8 cellular contexts compared by ENCODE assay signal in the genomic region with DNA sequence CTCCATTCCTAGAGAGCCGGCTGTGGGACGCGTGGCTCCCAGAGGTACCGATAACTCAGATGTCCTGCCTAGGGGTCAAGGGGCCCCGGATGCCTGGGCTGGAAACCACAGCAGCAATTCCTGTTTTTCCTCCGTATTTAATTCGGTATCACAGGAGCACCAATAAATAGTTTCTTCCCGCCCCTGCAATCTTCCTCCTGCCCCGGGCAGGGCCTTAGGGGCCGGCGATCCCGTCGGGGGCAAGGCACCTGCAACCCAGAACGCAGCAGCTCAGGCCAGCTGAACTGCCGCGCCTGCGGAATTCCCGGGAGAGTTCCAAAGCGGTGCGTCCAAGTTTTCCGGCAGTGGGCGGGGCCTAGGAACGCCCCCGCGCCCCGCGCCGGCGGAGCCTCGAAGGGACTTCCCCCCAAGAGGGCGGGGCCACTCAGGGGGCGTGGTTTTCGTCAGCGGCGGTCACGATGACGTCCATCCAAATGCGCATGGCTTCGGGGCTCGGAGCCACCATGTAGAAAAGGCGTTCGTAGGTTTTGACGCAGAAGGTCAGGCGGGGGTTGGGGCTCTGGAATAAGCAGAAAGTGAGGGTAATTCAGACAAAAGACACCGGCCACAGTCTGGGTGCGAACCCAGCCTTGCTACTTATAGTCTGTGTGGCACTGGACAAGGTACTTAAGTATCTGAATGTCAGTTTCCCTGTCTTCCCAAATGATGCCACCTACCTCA. TPM values are rescaled to one million over a fixed set of nuclear protein-coding genes. Genes with fewer than 3 reads are reported as not detected.
DNase-seq lines count a peak whose midpoint lies in the region; ATAC-seq lines count a peak whose summit lies in the region.

No MANE protein-coding gene starts in this region.

- in situ Hi-C loops in G401 (cut with HindIII; ENCODE audit: low sequenced_read_pairs): no loop called here

- peak overlapping the region; percentile 93 to 98 for H3K27ac Mint-ChIP-seq in effector memory CD8-positive, alpha-beta T cell

- peaks cover 20% of the 10 kb centered on the region for H3K36me3 Mint-ChIP-seq in effector memory CD8-positive, alpha-beta T cell (ENCODE audit: insufficient read depth)

- peak; percentile 47 for DNase-seq in G401 (ENCODE audit: low spot score)
- peak; percentile 92 for DNase-seq in NCI-H774 (lab: John Stamatoyannopoulos, UW)
- DNase-seq in activated CD8-positive, alpha-beta memory T cell treated with anti-CD3 and anti-CD28 coated beads, Interleukin-2, amount 50 U/mL, for 1 hour (ENCODE audit: extremely low read depth): peak; percentile 92
- peak; percentile 95 to 96 (median 96) for DNase-seq in effector memory CD8-positive, alpha-beta T cell
- peak; percentile 95 to 97 for DNase-seq in lung microvascular endothelial cell (ENCODE audit: low read depth in 2 of 2)
- peak; percentile 84 to 99 (median 87) for DNase-seq in stimulated activated CD4-positive, alpha-beta T cell treated with anti-CD3 and anti-CD28 coated beads, TNF-alpha, amount 100 ng/mL, for 1 hour (ENCODE audit: low read depth in 3 of 3, low spot score in 1 of 3)
- DNase-seq in NCI-H1417 treated with DMSO at 0.1 percent for 48 hours (lab: John Stamatoyannopoulos, UW): no peak

- H3K9me3 Mint-ChIP-seq in effector memory CD8-positive, alpha-beta T cell: peaks cover 0 to 2% of the 10 kb centered on the region in 2 donors

- H3K27me3 Mint-ChIP-seq in effector memory CD8-positive, alpha-beta T cell: no peaks in the 10 kb centered on the region

- peaks cover 6 to 7% of the 10 kb centered on the region in 2 donors for H3K4me1 Mint-ChIP-seq in effector memory CD8-positive, alpha-beta T cell (ENCODE audit: low read depth in 2 of 2)

- ATAC-seq in HG02973 (IDR thresholded peaks at IDR 0.05; ENCODE audit: unreplicated experiment): peak; percentile 82
- peak; percentile 96 for ATAC-seq in effector memory CD8-positive, alpha-beta T cell (replicated peaks)

- peak overlapping the region; percentile 76 to 88 for H3K4me3 Mint-ChIP-seq in effector memory CD8-positive, alpha-beta T cell

RNA-seq across cellular contexts. Expression of a gene that starts 9.7 kb away (rescaled TPM):
- total RNA-seq in G401 (2014; rRNA removed; shearing (Covaris generic)): not detected in 2 replicates
- total RNA-seq in lung microvascular endothelial cell: 0.22 and 0.79 TPM in 2 replicates

RNA-seq across cellular contexts. Expression of a gene that starts 29.4 kb away (rescaled TPM):
- total RNA-seq in G401 (2014; rRNA removed; shearing (Covaris generic)): 51.2 and 77.2 TPM in 2 replicates
- 23.1 and 79.8 TPM in 2 replicates for total RNA-seq in lung microvascular endothelial cell

RNA-seq across cellular contexts. Expression of a gene that starts 51.9 kb away (rescaled TPM):
- total RNA-seq in G401 (2014; rRNA removed; shearing (Covaris generic)): 227 and 243 TPM in 2 replicates
- total RNA-seq in lung microvascular endothelial cell: 106 and 137 TPM in 2 replicates

RNA-seq across cellular contexts. Expression of a gene that starts 57.8 kb away (rescaled TPM):
- not detected in 2 replicates for total RNA-seq in G401 (2014; rRNA removed; shearing (Covaris generic))
- 0.20 and 0.22 TPM in 2 replicates for total RNA-seq in lung microvascular endothelial cell
